20 cellular contexts compared by ENCODE assay signal in genomic region chr7:54823776-54824175, GRCh38.
A peak's percentile ranks its signal among the peaks of the same experiment; 100 is the strongest.
DNase-seq lines count a peak whose midpoint lies in the region; ATAC-seq, FAIRE-seq and TF ChIP-seq lines count a peak whose summit lies in the region.
"Had no signal": no experiment of that assay in that cellular context is flagged by ENCODE, and none has a peak within 500 bp of the region (broad histone marks: within the 10 kb centered on the region; RNA-seq: fewer than 3 reads in every experiment).

No MANE protein-coding gene starts in this region.

- CTCF ChIA-PET in HepG2 (lab: Yijun Ruan, JAX; ENCODE audit: low intra/inter-chr PET ratio, low total read pairs), result no interaction called here

- FAIRE-seq in HepG2 (lab: Jason Lieb, UNC), result no peak
- FAIRE-seq: colon, GM12891 had no signal

- no peaks in the 10 kb centered on the region for H3K36me3 ChIP-seq in liver (ENCODE audit: control insufficient read depth in 4 of 4, insufficient read depth in 3 of 4, low read depth in 1 of 4, low read length in 3 of 4)
- H3K36me3 ChIP-seq in HepG2 (replicated peaks in 1 of 2; ENCODE audit: control insufficient read depth in 1 of 2, insufficient read depth in 2 of 2, low read length in 2 of 2), result no peaks in the 10 kb centered on the region
- H3K36me3 ChIP-seq in left lung, result no peaks in the 10 kb centered on the region
- no peaks in the 10 kb centered on the region for H3K36me3 ChIP-seq in upper lobe of right lung
- H3K36me3 ChIP-seq: HAP-1, ovary, uterus, WERI-Rb-1 had no signal

- H3K27ac ChIP-seq in liver (ENCODE audit: low read depth in 1 of 2, low read length in 2 of 2) (no peak overlapping the region), HepG2 (ENCODE audit: extremely low read length, insufficient read depth, low read length) (no peak overlapping the region), VCaP (peak overlapping the region; percentile 74), left lung (peak overlapping the region in 1 of 2 donors; percentile 63), upper lobe of right lung (peak overlapping the region; percentile 33)
- H3K27ac ChIP-seq: ovary, uterus, WERI-Rb-1 had no signal

- no TSS peak for BruUV-seq in HepG2 (replicated peaks; lab: Mats Ljungman, UMichigan)

- H2AFZ ChIP-seq in HepG2 (ENCODE audit: low read length), result no peak overlapping the region

- TF ChIP-seq POLR2A in HepG2 (IDR thresholded peaks at IDR 0.05; ENCODE audit: insufficient read depth in 1 of 2, low read depth in 2 of 2, low read length in 2 of 2), result no peak

- TF ChIP-seq EP300 in HepG2 (IDR thresholded peaks at IDR 0.05; ENCODE audit: low read depth in 2 of 2, low read length in 2 of 2), result no peak
- no peak for TF ChIP-seq EP300 in HepG2 (CRISPR knock-in tag; IDR thresholded peaks at IDR 0.05; ENCODE audit: borderline replicate concordance)

- H3K9ac ChIP-seq in liver (ENCODE audit: low read depth in 1 of 2, low read length in 2 of 2) (no peak overlapping the region), HepG2 (ENCODE audit: insufficient read depth, low read depth, low read length) (no peak overlapping the region)
- H3K9ac ChIP-seq: SK-N-SH had no signal

- no peaks in the 10 kb centered on the region for H3K27me3 ChIP-seq in liver (ENCODE audit: control insufficient read depth in 4 of 4, insufficient read depth in 4 of 4, low read length in 3 of 4)
- no peaks in the 10 kb centered on the region; a peak in 1 of 5 replicates for H3K27me3 ChIP-seq in HepG2 (ENCODE audit: control insufficient read depth in 1 of 2, insufficient read depth in 2 of 2, low read length in 2 of 2)
- H3K27me3 ChIP-seq in left lung, result no peaks in the 10 kb centered on the region
- H3K27me3 ChIP-seq in upper lobe of right lung, result no peaks in the 10 kb centered on the region
- H3K27me3 ChIP-seq: ovary, uterus had no signal

- no peaks in the 10 kb centered on the region for H3K9me3 ChIP-seq in liver (ENCODE audit: control insufficient read depth in 4 of 4, low read length in 3 of 4)
- H3K9me3 ChIP-seq in HepG2 (ENCODE audit: low read length), result no peaks in the 10 kb centered on the region
- H3K9me3 ChIP-seq in left lung, result peaks cover 0 to 2% of the 10 kb centered on the region in 2 donors
- no peaks in the 10 kb centered on the region for H3K9me3 ChIP-seq in upper lobe of right lung
- H3K9me3 ChIP-seq: HAP-1, ovary, SK-N-SH, uterus had no signal

- POLR2A ChIA-PET in HepG2 (lab: Yijun Ruan, JAX), result no interaction called here

- no peaks in the 10 kb centered on the region for H3K79me2 ChIP-seq in HepG2 (ENCODE audit: insufficient read depth, low read length)

- no peak for ATAC-seq in HepG2
- peak; percentile 47 for ATAC-seq in left lung
- ATAC-seq in upper lobe of right lung, result peak; percentile 97
- ATAC-seq in HG03439 (IDR thresholded peaks at IDR 0.05; ENCODE audit: unreplicated experiment), result no peak
- ATAC-seq in HG02884 (IDR thresholded peaks at IDR 0.05; ENCODE audit: unreplicated experiment), result no peak

- H3K4me1 ChIP-seq in liver (ENCODE audit: control insufficient read depth in 4 of 4, insufficient read depth in 4 of 4, low read length in 3 of 4) (no peaks in the 10 kb centered on the region), HepG2 (ENCODE audit: insufficient read depth, low read length) (no peaks in the 10 kb centered on the region), left lung (no peaks in the 10 kb centered on the region), upper lobe of right lung (no peaks in the 10 kb centered on the region)
- H3K4me1 ChIP-seq: HAP-1, uterus had no signal

- TF ChIP-seq CTCF in liver (IDR thresholded peaks at IDR 0.05; ENCODE audit: low read depth, low read length, missing input control) (no peak), HepG2 (CRISPR knock-in tag; IDR thresholded peaks at IDR 0.05) (no peak), VCaP (conservative IDR thresholded peaks at IDR 0.05) (no peak), left lung (IDR thresholded peaks at IDR 0.05) (no peak), upper lobe of right lung (IDR thresholded peaks at IDR 0.05) (no peak)

- H3K4me3 ChIP-seq in liver (ENCODE audit: low read depth in 1 of 3, low read length in 3 of 3) (no peak overlapping the region), HepG2 (replicated peaks in 1 of 3; ENCODE audit: insufficient read depth in 1 of 3, low read depth in 2 of 3, low read length in 3 of 3) (no peak overlapping the region), left lung (no peak overlapping the region), upper lobe of right lung (no peak overlapping the region)
- H3K4me3 ChIP-seq: HAP-1, ovary, uterus had no signal

- no peak overlapping the region for H3K4me2 ChIP-seq in HepG2 (ENCODE audit: low read depth, low read length)
- H3K4me2 ChIP-seq: SK-N-SH had no signal

- TF ChIP-seq RAD21 in liver (IDR thresholded peaks at IDR 0.05) (no peak), HepG2 (CRISPR knock-in tag; IDR thresholded peaks at IDR 0.05) (no peak)

- intact Hi-C loops in HepG2 (cut with micrococcal nuclease; ENCODE audit: unreplicated experiment) (no loop called here), left lung (cut with DNase I) (no loop called here), upper lobe of right lung (cut with DNase I) (no loop called here), posterior cingulate gyrus (cut with DNase I) (no loop called here)

- DNase-seq in HepG2 (ENCODE audit: low spot score), result no peak
- no peak for DNase-seq in left lung
- DNase-seq in upper lobe of right lung, result no peak
- no peak for DNase-seq in posterior cingulate gyrus
- DNase-seq: ACHN; KBM-7; NCI-H146; NCI-H446; ovary; SK-N-SH; stimulated activated CD4-positive, alpha-beta T cell treated with anti-CD3 and anti-CD28 coated beads, Interleukin-12 subunit alpha, Interleukin-12 subunit beta, amount 100 ng/mL, for 4 hours; uterus; WERI-Rb-1 had no signal

- 53% methylated on average over 5 of the region's 5 CpGs for WGBS in liver
- WGBS in HepG2 (ENCODE audit: low lambda C conversion rate), result 37% methylated on average over 5 of the region's 5 CpGs

- H4K20me1 ChIP-seq in HepG2 (ENCODE audit: insufficient read depth, low read length), result no peaks in the 10 kb centered on the region

- in situ Hi-C loops in HepG2 (cut with HindIII; ENCODE audit: extremely low pct_ligation_motif_present, low pct_unique_long_range_greater_than_20kb), result no loop called here

TF ChIP-seq in liver, 16 proteins besides CTCF, POLR2A, EP300 and RAD21:
- TF ChIP-seq GABPA (IDR thresholded peaks at IDR 0.05 in 1 of 2, conservative IDR thresholded peaks at IDR 0.05 in 1 of 2), result no peak
- TF ChIP-seq MAX (IDR thresholded peaks at IDR 0.05), result peak; percentile 35

TF ChIP-seq in HepG2, 621 proteins besides CTCF, POLR2A, EP300 and RAD21:
- TF ChIP-seq ZFAT (CRISPR knock-in tag; conservative IDR thresholded peaks at IDR 0.05) (no peak), ZNF788 (CRISPR knock-in tag; IDR thresholded peaks at IDR 0.05; ENCODE audit: borderline replicate concordance) (no peak), BRD4 (CRISPR knock-in tag; IDR thresholded peaks at IDR 0.05) (no peak), ZNF639 (CRISPR knock-in tag; conservative IDR thresholded peaks at IDR 0.05) (no peak), NFRKB (IDR thresholded peaks at IDR 0.05) (no peak), HMG20A (CRISPR knock-in tag; IDR thresholded peaks at IDR 0.05; ENCODE audit: borderline replicate concordance) (no peak), BHLHE40 (IDR thresholded peaks at IDR 0.05; ENCODE audit: low read length) (no peak)
TF ChIP-seq in HepG2: peak in this region for 0.

Comparison
In these comparisons a context has a peak if more than half of its experiments do, and no peak if none do; other contexts are left out.
1. H3K27ac ChIP-seq: peak in VCaP (single experiment) and upper lobe of right lung (single experiment); none in liver (0 of 2) and HepG2 (single experiment).
2. ATAC-seq: peak in left lung (single experiment) and upper lobe of right lung (single experiment); none in HepG2 (single experiment), HG03439 (single experiment) and HG02884 (single experiment).